In the genomic region with DNA sequence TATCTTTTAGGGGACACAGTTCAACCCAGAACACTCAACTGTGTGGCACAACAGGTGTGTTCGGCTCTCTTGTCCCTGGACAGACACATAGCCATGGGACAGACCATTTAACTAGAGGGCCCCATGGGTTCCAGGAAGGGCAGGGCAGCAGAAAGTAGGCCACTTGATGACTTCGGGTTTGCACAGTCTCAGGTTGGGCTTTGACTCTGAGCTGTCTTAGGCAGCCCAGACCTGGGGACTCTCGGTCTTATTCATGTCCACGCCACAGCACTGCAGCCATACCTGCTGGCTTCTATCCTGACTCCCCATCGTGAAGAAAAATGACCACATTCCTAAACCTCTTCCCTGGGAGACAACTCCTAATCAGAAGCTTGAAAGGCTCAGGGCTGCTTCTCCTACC, we compare ENCODE assay signal across 19 cellular contexts.
"Had no signal": no experiment of that assay in that cellular context is flagged by ENCODE, and none has a peak within 500 bp of the region (broad histone marks: within the 10 kb centered on the region; RNA-seq: fewer than 3 reads in every experiment).

No MANE protein-coding gene starts in this region.

- H3K4me1 Mint-ChIP-seq: natural killer cell had no signal

- H3K27me3 Mint-ChIP-seq: type B pancreatic cell had no signal

- ATAC-seq: foreskin keratinocyte, heart left ventricle, left colon, left ventricle myocardium superior, mucosa of descending colon, natural killer cell, right cardiac atrium had no signal

- H3K36me3 Mint-ChIP-seq: natural killer cell had no signal

- H3K27ac Mint-ChIP-seq: natural killer cell, type B pancreatic cell had no signal

- H3K4me3 Mint-ChIP-seq: natural killer cell, neural crest cell, type B pancreatic cell had no signal

- DNase-seq: colonic mucosa; dermis blood vessel endothelial cell; erythroblast; foreskin keratinocyte; heart left ventricle; hippocampal formation; left colon; left ventricle myocardium superior; mesendoderm; mucosa of descending colon; natural killer cell; nucleus accumbens; ovary; small intestine; stimulated activated CD4-positive, alpha-beta T cell treated with anti-CD3 and anti-CD28 coated beads, Interleukin-12 subunit alpha, Interleukin-12 subunit beta, amount 100 ng/mL, for 4 hours; stimulated activated naive CD4-positive, alpha-beta T cell treated with Interleukin-2 at 50 U/mL for 16 hours had no signal

- H3K9me3 Mint-ChIP-seq: natural killer cell, neural crest cell had no signal
